ENCODE assay signal across 28 cellular contexts in genomic region chr1:204812842-204813241, GRCh38. TPM values are rescaled to one million over a fixed set of nuclear protein-coding genes. Genes with fewer than 3 reads are reported as not detected.
DNase-seq lines count a peak whose midpoint lies in the region; ATAC-seq, FAIRE-seq and TF ChIP-seq lines count a peak whose summit lies in the region.
"Had no signal": no experiment of that assay in that cellular context is flagged by ENCODE, and none has a peak within 500 bp of the region (broad histone marks: within the 10 kb centered on the region; RNA-seq: fewer than 3 reads in every experiment).

No MANE protein-coding gene starts in this region.

- H3K27me3 ChIP-seq in right atrium auricular region = no peaks in the 10 kb centered on the region
- H3K27me3 ChIP-seq in heart left ventricle = no peaks in the 10 kb centered on the region
- H3K27me3 ChIP-seq in K562 (ENCODE audit: control insufficient read depth in 2 of 2, insufficient read depth in 2 of 2, low read length in 2 of 2) = peaks cover 15 to 18% of the 10 kb centered on the region in 2 experiments; a peak in 3 of 5 replicates
- H3K27me3 ChIP-seq: BE2C, BLaER1 had no signal

- intact Hi-C loops in heart left ventricle (cut with DNase I) = no loop called here
- intact Hi-C loops in K562 (cut with micrococcal nuclease) = no loop called here

- peak overlapping the region in 1 of 2 experiments; percentile 19; a peak in 1 of 4 replicates for H3K9ac ChIP-seq in K562 (ENCODE audit: insufficient read depth in 1 of 2, low read depth in 2 of 2, low read length in 2 of 2)
- H3K9ac ChIP-seq: BLaER1 had no signal

- no peak overlapping the region for H2AFZ ChIP-seq in K562 (ENCODE audit: low read depth, low read length)

- H3K79me2 ChIP-seq in K562 (ENCODE audit: control insufficient read depth, insufficient read depth, low read length) = no peaks in the 10 kb centered on the region

- DNase-seq in right atrium auricular region (ENCODE audit: low spot score) (no peak), heart left ventricle (no peak), K562 (ENCODE audit: extremely low read depth in 1 of 4, low spot score in 3 of 4) (no peak), NCI-H1930 (lab: John Stamatoyannopoulos, UW) (no peak)
- DNase-seq in activated CD4-positive, alpha-beta T cell treated with anti-CD3 and anti-CD28 coated beads for 4 hours = no peak
- DNase-seq: 8988T; ACHN; BE2C; C1 segment of cervical spinal cord; CD4-positive, alpha-beta memory T cell; CD4-positive, CD25-positive, alpha-beta regulatory T cell; CD8-positive, alpha-beta memory T cell; COR-L47; DMS 273 treated with DMSO at 0.1 percent for 48 hours; DMS153; DMS53; DMS79; DND-41; EL; GDM1 had no signal

- no peaks in the 10 kb centered on the region for H3K36me3 ChIP-seq in right atrium auricular region
- H3K36me3 ChIP-seq in heart left ventricle = no peaks in the 10 kb centered on the region
- H3K36me3 ChIP-seq in HEK293 (ENCODE audit: control insufficient read depth in 2 of 2, insufficient read depth in 1 of 2, low read length in 2 of 2) = no peaks in the 10 kb centered on the region
- no peaks in the 10 kb centered on the region for H3K36me3 ChIP-seq in K562 (ENCODE audit: control insufficient read depth, insufficient read depth, low read length)
- H3K36me3 ChIP-seq: BE2C, BLaER1 had no signal

- FAIRE-seq in K562 (lab: Jason Lieb, UNC) = no peak
- FAIRE-seq: A204.1, GM12878, GM12892, GM18507 had no signal

- H3K27ac ChIP-seq in right atrium auricular region = peak overlapping the region; percentile 66 to 91
- H3K27ac ChIP-seq in heart left ventricle = no peak overlapping the region
- no peak overlapping the region for H3K27ac ChIP-seq in HEK293 (ENCODE audit: extremely low read depth, low read depth, low read length)
- no peak overlapping the region for H3K27ac ChIP-seq in K562 (ENCODE audit: extremely low read depth, low read depth, low read length)
- H3K27ac ChIP-seq: BLaER1 had no signal

- TF ChIP-seq POLR2A in heart left ventricle (IDR thresholded peaks at IDR 0.05) = no peak
- TF ChIP-seq POLR2A in K562 (conservative IDR thresholded peaks at IDR 0.05) = no peak

- CTCF ChIA-PET in HEK293 (lab: Yijun Ruan, JAX) = interaction anchor here (0.7 to 8.7 kb wide), 9 partner anchors 9 to 606 kb away, joined by 4 to 181 read pairs (median 8); no protein-coding TSS in a partner anchor
- CTCF ChIA-PET in K562 (lab: Yijun Ruan, JAX; ENCODE audit: low intra/inter-chr PET ratio) = no interaction called here

- no peak for TF ChIP-seq CTCF in right atrium auricular region (IDR thresholded peaks at IDR 0.05)
- no peak for TF ChIP-seq CTCF in heart left ventricle (IDR thresholded peaks at IDR 0.05)
- TF ChIP-seq CTCF in HEK293 (tag by site-specific recombination; IDR thresholded peaks at IDR 0.05) = no peak
- TF ChIP-seq CTCF in K562 (IDR thresholded peaks at IDR 0.05 in 2 of 3, conservative IDR thresholded peaks at IDR 0.05 in 1 of 3; ENCODE audit: insufficient read depth in 2 of 3, low read depth in 1 of 3, low read length in 3 of 3) = no peak

- H4K20me1 ChIP-seq in K562 (replicated peaks; ENCODE audit: control insufficient read depth, insufficient read depth, low read length) = no peaks in the 10 kb centered on the region; the same call in 1 of the 2 replicates
- H4K20me1 ChIP-seq: BLaER1 had no signal

- in situ Hi-C loops in K562 (cut with MboI) = no loop called here

- H3K4me2 ChIP-seq in K562 (ENCODE audit: insufficient read depth, low read length) = no peak overlapping the region
- H3K4me2 ChIP-seq: BLaER1 had no signal

- H3K9me3 ChIP-seq in right atrium auricular region (no peaks in the 10 kb centered on the region), heart left ventricle (peaks cover 0 to 5% (median 0%) of the 10 kb centered on the region in 12 donors), HEK293 (ENCODE audit: control insufficient read depth, insufficient read depth, low read depth, low read length) (no peaks in the 10 kb centered on the region), K562 (replicated peaks; ENCODE audit: control insufficient read depth, insufficient read depth, low read depth, low read length) (no peaks in the 10 kb centered on the region)
- H3K9me3 ChIP-seq: BE2C, BLaER1 had no signal

- WGBS in heart left ventricle, 4 donors = 35 to 41% (median 39%) methylated on average over 1 of the region's 1 CpG
- 0% methylated on average over 1 of the region's 1 CpG for WGBS in K562 (ENCODE audit: insufficient coverage, low coverage, missing lambda C conversion rate)

- POLR2A ChIA-PET in HEK293 (lab: Yijun Ruan, JAX) (no interaction called here), K562 (lab: Yijun Ruan, JAX) (interaction anchor here (0.5 to 1.1 kb wide), 3 partner anchors 8 to 275 kb away, joined by 3 read pairs; no protein-coding TSS in a partner anchor)

- no peaks in the 10 kb centered on the region for H3K9me1 ChIP-seq in K562 (ENCODE audit: control insufficient read depth, insufficient read depth, low read length)

- H3K4me1 ChIP-seq in right atrium auricular region = peaks cover 0 to 30% of the 10 kb centered on the region in 2 donors
- peaks cover 0 to 30% (median 9%) of the 10 kb centered on the region in 12 donors for H3K4me1 ChIP-seq in heart left ventricle
- H3K4me1 ChIP-seq in HEK293 (ENCODE audit: control insufficient read depth, insufficient read depth, low read length) = no peaks in the 10 kb centered on the region
- H3K4me1 ChIP-seq in K562 (replicated peaks in 1 of 2; ENCODE audit: control insufficient read depth in 2 of 2, insufficient read depth in 2 of 2, low read length in 2 of 2) = no peaks in the 10 kb centered on the region
- H3K4me1 ChIP-seq: BE2C had no signal

- H3K4me3 ChIP-seq in right atrium auricular region = no peak overlapping the region
- H3K4me3 ChIP-seq in heart left ventricle = no peak overlapping the region
- H3K4me3 ChIP-seq in HEK293 (ENCODE audit: low read depth, low read length) = no peak overlapping the region
- H3K4me3 ChIP-seq in K562 = no peak overlapping the region
- H3K4me3 ChIP-seq: BLaER1, GM12878 had no signal

- TF ChIP-seq EP300 in K562 (IDR thresholded peaks at IDR 0.05; ENCODE audit: low read length) = no peak

- ATAC-seq in heart left ventricle (no peak), K562 (no peak)
- ATAC-seq: GM12878 had no signal

- no TSS peak for BruUV-seq in K562 (replicated peaks; lab: Mats Ljungman, UMichigan)

- TF ChIP-seq RAD21 in K562 (CRISPR knock-in tag; conservative IDR thresholded peaks at IDR 0.05 in 1 of 2, IDR thresholded peaks at IDR 0.05 in 1 of 2) = no peak

TF ChIP-seq in HEK293, 187 proteins besides CTCF, POLR2A, EP300 and RAD21 (continues in another document):
- no peak for TF ChIP-seq ZNF26 (tag by site-specific recombination; IDR thresholded peaks at IDR 0.05)

TF ChIP-seq in K562, 482 proteins besides CTCF, POLR2A, EP300 and RAD21:
- TF ChIP-seq NFIX (CRISPR knock-in tag; IDR thresholded peaks at IDR 0.05; ENCODE audit: low read depth) (peak; percentile 57; the same call in 1 of the 2 replicates), NFIC (IDR thresholded peaks at IDR 0.05) (peak; percentile 84), SOX6 (IDR thresholded peaks at IDR 0.05) (no peak)

RNA-seq across cellular contexts. Expression of gene NFASC, which starts 57.8 kb away (rescaled TPM):
- total RNA-seq in right atrium auricular region = 10 to 100 TPM; 38.5 to 45.9 TPM
- total RNA-seq in heart left ventricle = 10 to 100 TPM in 5 of 9 donors, 1 to 10 TPM in 4; 2.5 to 14.6 (median 10.3) TPM
- polyA plus RNA-seq in heart left ventricle = 10 to 100 TPM in 1 of 2 donors, 1 to 10 TPM in 1; 2.7 to 14.6 TPM
- total RNA-seq in K562 (2011; cell fraction: chromatin; rRNA removed; ENCODE audit: low replicate concordance) = not detected in 2 replicates
- not detected in 2 replicates for total RNA-seq in K562 (2011; cell fraction: nucleolus; rRNA removed)
- total RNA-seq in K562 (2011; cell fraction: nucleoplasm; rRNA removed) = 0.92 TPM in 1 of 2 replicates, not detected in the other
- not detected in 2 replicates for total RNA-seq in K562 (2014; rRNA removed)
- not detected in 2 replicates for total RNA-seq in K562 (2014; rRNA removed; fragmentation: Illumina TruSeq; extraction: Trizol)
- not detected in 2 replicates for total RNA-seq in K562 (2015; rRNA removed; fragmentation: Illumina TruSeq; extraction: Trizol)
- total RNA-seq in K562 (2021) = 0.04 and 0.16 TPM in 2 replicates
- polyA plus RNA-seq in K562 (2011; rRNA removed) = 0.03 TPM in 1 of 2 replicates, not detected in the other
- not detected in 2 replicates for polyA plus RNA-seq in K562 (2011; cell fraction: cytosol; rRNA removed)
- 0.14 TPM in 1 of 2 replicates, not detected in the other for polyA plus RNA-seq in K562 (2011; cell fraction: nucleus; rRNA removed)
- polyA plus RNA-seq in K562 (2012) = 0.05 and 0.58 TPM in 2 replicates
- 0.06 TPM in 1 of 2 replicates, not detected in the other for polyA plus RNA-seq in K562 (2014; fragmentation: Illumina TruSeq; extraction: Trizol)
- not detected for polyA plus RNA-seq in K562 (2014; fragmentation: Nextera tagmentation; extraction: Ambion mirVana)
- polyA plus RNA-seq in K562 (2014; rRNA removed) = not detected in 2 replicates
- not detected in 2 replicates for polyA minus RNA-seq in K562 (2011; rRNA and poly(A)+ RNA removed)
- polyA minus RNA-seq in K562 (2011; cell fraction: cytosol; rRNA and poly(A)+ RNA removed) = not detected in 2 replicates
- not detected in 2 replicates for polyA minus RNA-seq in K562 (2011; cell fraction: nucleus; rRNA and poly(A)+ RNA removed)
- total RNA-seq: CD4-positive, alpha-beta memory T cell; CD4-positive, CD25-positive, alpha-beta regulatory T cell; G401 had no signal
- polyA plus RNA-seq: CD14-positive monocyte; CD4-positive, alpha-beta memory T cell; CD4-positive, CD25-positive, alpha-beta regulatory T cell; CD8-positive, alpha-beta memory T cell had no signal

Comparison
In these comparisons a context has a peak if more than half of its experiments do, and no peak if none do; other contexts are left out.
1. H3K27ac ChIP-seq: peak in right atrium auricular region (2 of 2); none in heart left ventricle (0 of 12), HEK293 (single experiment) and K562 (single experiment).